Comparison of ENCODE assay signal across 18 cellular contexts in the genomic region with DNA sequence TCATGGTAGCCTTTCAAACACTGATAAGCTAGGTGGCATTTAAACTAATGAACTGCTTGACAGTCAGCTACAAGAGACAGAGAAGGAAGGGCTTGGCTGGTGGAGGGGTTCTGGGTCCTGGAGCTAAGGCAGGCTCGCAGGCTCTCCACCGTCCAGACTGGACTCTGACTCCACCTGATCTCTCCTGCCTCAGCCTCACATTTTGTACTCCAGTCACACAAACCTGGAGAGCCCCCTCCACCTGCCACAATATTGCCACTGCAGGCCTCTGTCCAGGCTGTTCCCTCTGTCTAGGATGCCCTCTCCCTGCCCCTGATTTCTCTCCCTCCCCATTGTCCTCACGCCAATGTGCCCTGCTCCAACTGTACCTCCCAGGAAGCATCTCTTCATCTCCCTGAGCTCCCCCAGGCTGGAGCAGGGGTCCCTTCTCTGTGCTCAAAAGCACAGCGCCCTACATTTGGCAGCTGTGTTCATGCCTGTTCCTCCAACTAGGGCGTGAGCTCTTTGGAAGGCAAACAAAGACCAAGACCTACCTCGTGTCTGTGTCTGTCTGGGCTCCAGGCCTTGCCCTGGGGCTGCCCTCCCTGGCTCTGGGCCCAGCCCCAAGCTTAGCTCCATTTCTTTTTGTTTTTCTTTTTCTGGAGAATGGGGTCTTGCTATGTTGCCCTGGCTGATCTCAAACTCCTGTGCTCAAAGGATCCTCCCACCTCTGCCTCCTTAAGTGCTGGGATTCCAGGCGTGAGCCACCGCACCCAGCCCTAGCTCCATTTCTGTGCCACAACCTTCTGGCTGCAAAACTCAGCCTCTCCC. TPM values are rescaled to one million over a fixed set of nuclear protein-coding genes. Genes with fewer than 3 reads are reported as not detected.
DNase-seq lines count a peak whose midpoint lies in the region; ATAC-seq, FAIRE-seq and TF ChIP-seq lines count a peak whose summit lies in the region.
"Had no signal": no experiment of that assay in that cellular context is flagged by ENCODE, and none has a peak within 500 bp of the region (broad histone marks: within the 10 kb centered on the region; RNA-seq: fewer than 3 reads in every experiment).

No MANE protein-coding gene starts in this region.

- H3K27ac Mint-ChIP-seq in neural progenitor cell: peak overlapping the region; percentile 43
- H3K27ac Mint-ChIP-seq: activated CD8-positive, alpha-beta memory T cell treated with anti-CD3 and anti-CD28 coated beads, Interleukin-2, amount 10 ng/mL, durations not matched to agents 7 days and 5 days; T-helper 1 cell treated with Interleukin-12 subunit alpha and Interleukin-12 subunit beta and Interleukin-4 antibody, amounts not matched to agents 30 μg/mL and 1 μg/mL, for 36 hours had no signal

- H3K79me2 ChIP-seq in K562 (ENCODE audit: control insufficient read depth, insufficient read depth, low read length) (no peaks in the 10 kb centered on the region), neural progenitor cell (ENCODE audit: low read depth) (no peaks in the 10 kb centered on the region)
- H3K79me2 ChIP-seq: parathyroid adenoma had no signal

- TF ChIP-seq RAD21 in K562 (CRISPR knock-in tag; conservative IDR thresholded peaks at IDR 0.05 in 1 of 2, IDR thresholded peaks at IDR 0.05 in 1 of 2): no peak

- H3K4me3 ChIP-seq in K562: no peak overlapping the region
- peak overlapping the region; percentile 65 for H3K4me3 ChIP-seq in left ventricle myocardium inferior
- no peak overlapping the region for H3K4me3 ChIP-seq in neural progenitor cell
- H3K4me3 ChIP-seq in transverse colon: no peak overlapping the region

- CTCF ChIA-PET in K562 (lab: Yijun Ruan, JAX; ENCODE audit: low intra/inter-chr PET ratio): no interaction called here

- peaks cover 23 to 77% of the 10 kb centered on the region in 2 experiments for H3K27me3 ChIP-seq in K562 (ENCODE audit: control insufficient read depth in 2 of 2, insufficient read depth in 2 of 2, low read length in 2 of 2)
- H3K27me3 ChIP-seq in left ventricle myocardium inferior (ENCODE audit: low read depth): no peaks in the 10 kb centered on the region
- H3K27me3 ChIP-seq in neural progenitor cell: no peaks in the 10 kb centered on the region
- no peaks in the 10 kb centered on the region for H3K27me3 ChIP-seq in transverse colon

- H3F3A ChIP-seq in neural progenitor cell (ENCODE audit: low read depth): no peaks in the 10 kb centered on the region

- DNase-seq in K562 (ENCODE audit: extremely low read depth in 1 of 4, low spot score in 3 of 4) (no peak), left ventricle myocardium inferior (no peak), neural progenitor cell (ENCODE audit: low spot score) (no peak), transverse colon (peak; percentile 11), occipital lobe (lab: John Stamatoyannopoulos, UW) (no peak), EL (no peak)
- no peak for DNase-seq in stimulated activated CD4-positive, alpha-beta T cell treated with anti-CD3 and anti-CD28 coated beads, Interleukin-15, amount 100 ng/mL, for 24 hours
- DNase-seq: activated CD8-positive, alpha-beta memory T cell treated with anti-CD3 and anti-CD28 coated beads, Interleukin-2, amount 10 ng/mL, durations not matched to agents 7 days and 5 days; activated effector memory CD4-positive, alpha-beta T cell treated with anti-CD3 and anti-CD28 coated beads, Interleukin-2, amount 50 U/mL, for 16 hours; NCI-H446; SHP77 treated with DMSO at 0.1 percent for 48 hours; stimulated activated naive CD8-positive, alpha-beta T cell treated with anti-CD3 and anti-CD28 coated beads, Interleukin-15, amount 100 ng/mL, for 72 hours had no signal

- H3K9me1 ChIP-seq in K562 (ENCODE audit: control insufficient read depth, insufficient read depth, low read length): no peaks in the 10 kb centered on the region

- no peak for TF ChIP-seq EP300 in K562 (IDR thresholded peaks at IDR 0.05; ENCODE audit: low read length)
- TF ChIP-seq EP300 in transverse colon (IDR thresholded peaks at IDR 0.05; ENCODE audit: low read depth): no peak

- in situ Hi-C loops in K562 (cut with MboI): no loop called here
- in situ Hi-C loops in transverse colon (cut with MboI; ENCODE audit: low pct_ligation_motif_present in 1 of 4, low pct_unique_long_range_greater_than_20kb in 1 of 4, low sequenced_read_pairs in 3 of 4): no loop called here

- H3K9ac ChIP-seq in K562 (ENCODE audit: insufficient read depth in 1 of 2, low read depth in 2 of 2, low read length in 2 of 2) (no peak overlapping the region), neural progenitor cell (no peak overlapping the region)
- H3K9ac ChIP-seq: parathyroid adenoma had no signal

- intact Hi-C loops in K562 (cut with micrococcal nuclease): no loop called here
- intact Hi-C loops in left ventricle myocardium inferior (cut with micrococcal nuclease): no loop called here
- intact Hi-C loops in transverse colon (cut with DNase I; ENCODE audit: low total_unique reads): no loop called here

- POLR2A ChIA-PET in K562 (lab: Yijun Ruan, JAX): interaction anchor here (0.7 to 1.3 kb wide), 6 partner anchors 8 to 600 kb away, joined by 3 to 5 read pairs (median 3); no protein-coding TSS in a partner anchor

- H3K27ac ChIP-seq in K562 (ENCODE audit: extremely low read depth, low read depth, low read length) (no peak overlapping the region), left ventricle myocardium inferior (replicated peaks) (peak overlapping the region; percentile 85), neural progenitor cell (no peak overlapping the region), transverse colon (peak overlapping the region; percentile 56 to 73 (median 68))
- H3K27ac ChIP-seq: parathyroid adenoma had no signal

- H3K4me1 ChIP-seq in K562 (replicated peaks in 1 of 2; ENCODE audit: control insufficient read depth in 2 of 2, insufficient read depth in 2 of 2, low read length in 2 of 2) (peaks cover 4 to 16% of the 10 kb centered on the region in 2 experiments; a peak in 4 of 5 replicates), left ventricle myocardium inferior (peaks cover 65% of the 10 kb centered on the region), neural progenitor cell (peaks cover 25% of the 10 kb centered on the region), transverse colon (peaks cover 13 to 35% (median 20%) of the 10 kb centered on the region in 4 donors)
- H3K4me1 ChIP-seq: parathyroid adenoma had no signal

- no peaks in the 10 kb centered on the region for H3K36me3 Mint-ChIP-seq in neural progenitor cell
- H3K36me3 Mint-ChIP-seq: activated CD8-positive, alpha-beta memory T cell treated with anti-CD3 and anti-CD28 coated beads, Interleukin-2, amount 10 ng/mL, durations not matched to agents 7 days and 5 days had no signal

- 9% methylated on average over 8 of the region's 8 CpGs for WGBS in K562 (ENCODE audit: insufficient coverage, low coverage, missing lambda C conversion rate)
- 69 to 100% methylated on average over 1 to 8 of the region's 8 CpGs for WGBS in transverse colon (ENCODE audit: low coverage in 1 of 2), 2 donors

- peaks cover 7% of the 10 kb centered on the region for H3K27me3 Mint-ChIP-seq in neural progenitor cell (ENCODE audit: insufficient read depth, low read depth)
- H3K27me3 Mint-ChIP-seq: activated CD8-positive, alpha-beta memory T cell treated with anti-CD3 and anti-CD28 coated beads, Interleukin-2, amount 10 ng/mL, durations not matched to agents 7 days and 5 days had no signal

- TF ChIP-seq POLR2A in K562 (conservative IDR thresholded peaks at IDR 0.05) (no peak), transverse colon (IDR thresholded peaks at IDR 0.05) (no peak)

- no peaks in the 10 kb centered on the region for H3K9me3 Mint-ChIP-seq in neural progenitor cell
- H3K9me3 Mint-ChIP-seq: stimulated activated naive CD8-positive, alpha-beta T cell treated with anti-CD3 and anti-CD28 coated beads, Interleukin-15, amount 100 ng/mL, for 72 hours; T-helper 1 cell treated with Interleukin-12 subunit alpha and Interleukin-12 subunit beta and Interleukin-4 antibody, amounts not matched to agents 30 μg/mL and 1 μg/mL, for 36 hours had no signal

- H2AFZ ChIP-seq in K562 (ENCODE audit: low read depth, low read length): no peak overlapping the region
- no peak overlapping the region for H2AFZ ChIP-seq in neural progenitor cell (replicated peaks)
- H2AFZ ChIP-seq: parathyroid adenoma had no signal

- FAIRE-seq in K562 (lab: Jason Lieb, UNC): no peak
- FAIRE-seq: D721Med, islet of Langerhans had no signal

- H4K20me1 ChIP-seq in K562 (replicated peaks; ENCODE audit: control insufficient read depth, insufficient read depth, low read length) (peaks cover 4% of the 10 kb centered on the region; the same call in 1 of the 2 replicates), neural progenitor cell (ENCODE audit: low read depth) (no peaks in the 10 kb centered on the region)

- H3K36me3 ChIP-seq in K562 (ENCODE audit: control insufficient read depth, insufficient read depth, low read length) (no peaks in the 10 kb centered on the region), left ventricle myocardium inferior (peaks cover 11% of the 10 kb centered on the region), neural progenitor cell (no peaks in the 10 kb centered on the region), transverse colon (no peaks in the 10 kb centered on the region)

- H3K4me1 Mint-ChIP-seq in neural progenitor cell: peaks cover 19% of the 10 kb centered on the region
- H3K4me1 Mint-ChIP-seq: activated CD8-positive, alpha-beta memory T cell treated with anti-CD3 and anti-CD28 coated beads, Interleukin-2, amount 10 ng/mL, durations not matched to agents 7 days and 5 days had no signal

- no peak for ATAC-seq in K562
- ATAC-seq: activated CD8-positive, alpha-beta memory T cell treated with anti-CD3 and anti-CD28 coated beads, Interleukin-2, amount 10 ng/mL, durations not matched to agents 7 days and 5 days; stimulated activated naive CD8-positive, alpha-beta T cell treated with anti-CD3 and anti-CD28 coated beads, Interleukin-15, amount 100 ng/mL, for 72 hours had no signal

- H3K4me2 ChIP-seq in K562 (ENCODE audit: insufficient read depth, low read length): no peak overlapping the region
- H3K4me2 ChIP-seq in neural progenitor cell: no peak overlapping the region

- H3K9me3 ChIP-seq in K562 (replicated peaks; ENCODE audit: control insufficient read depth, insufficient read depth, low read depth, low read length) (0 out of 2 replicates have a peak, but pooled peaks cover 2% of the 10 kb centered on the region), left ventricle myocardium inferior (replicated peaks) (no peaks in the 10 kb centered on the region), neural progenitor cell (ENCODE audit: low read depth) (no peaks in the 10 kb centered on the region), transverse colon (no peaks in the 10 kb centered on the region)

- no TSS peak for BruUV-seq in K562 (replicated peaks; lab: Mats Ljungman, UMichigan)

- TF ChIP-seq CTCF in K562 (IDR thresholded peaks at IDR 0.05 in 2 of 3, conservative IDR thresholded peaks at IDR 0.05 in 1 of 3; ENCODE audit: insufficient read depth in 2 of 3, low read depth in 1 of 3, low read length in 3 of 3) (no peak), left ventricle myocardium inferior (IDR thresholded peaks at IDR 0.05; ENCODE audit: borderline replicate concordance) (no peak), neural progenitor cell (IDR thresholded peaks at IDR 0.05) (no peak), transverse colon (IDR thresholded peaks at IDR 0.05) (no peak)

- H3K4me3 Mint-ChIP-seq in neural progenitor cell: peak overlapping the region; percentile 40
- H3K4me3 Mint-ChIP-seq: activated CD8-positive, alpha-beta memory T cell treated with anti-CD3 and anti-CD28 coated beads, Interleukin-2, amount 10 ng/mL, durations not matched to agents 7 days and 5 days; stimulated activated naive CD8-positive, alpha-beta T cell treated with anti-CD3 and anti-CD28 coated beads, Interleukin-15, amount 100 ng/mL, for 72 hours; T-helper 1 cell treated with Interleukin-12 subunit alpha and Interleukin-12 subunit beta and Interleukin-4 antibody, amounts not matched to agents 30 μg/mL and 1 μg/mL, for 36 hours had no signal

RNA-seq across cellular contexts. Expression of gene TIE1, which starts 2.9 kb away (rescaled TPM):
- 0.46 and 3.1 TPM in 2 replicates for total RNA-seq in K562 (2011; cell fraction: chromatin; rRNA removed; ENCODE audit: low replicate concordance)
- 1.6 and 4.2 TPM in 2 replicates for total RNA-seq in K562 (2011; cell fraction: nucleolus; rRNA removed)
- 0.81 and 2.3 TPM in 2 replicates for total RNA-seq in K562 (2011; cell fraction: nucleoplasm; rRNA removed)
- total RNA-seq in K562 (2014; rRNA removed) (0.14 and 0.16 TPM in 2 replicates), K562 (2014; rRNA removed; fragmentation: Illumina TruSeq; extraction: Trizol) (not detected in 2 replicates), K562 (2015; rRNA removed; fragmentation: Illumina TruSeq; extraction: Trizol) (0.04 TPM in 1 of 2 replicates, not detected in the other), K562 (2021) (0.20 and 0.31 TPM in 2 replicates), left ventricle myocardium inferior (25.1 TPM), neural progenitor cell (ENCODE audit: low replicate concordance) (0.21 and 0.25 TPM in 2 replicates), transverse colon (1 to 10 TPM; 2.4 to 7.8 (median 5.3) TPM), occipital lobe (7.0 TPM)
- polyA plus RNA-seq in K562 (2011; rRNA removed) (0.32 and 0.49 TPM in 2 replicates), K562 (2014; fragmentation: Illumina TruSeq; extraction: Trizol) (0.07 and 0.17 TPM in 2 replicates), K562 (2014; fragmentation: Nextera tagmentation; extraction: Ambion mirVana) (not detected), K562 (2014; rRNA removed) (0.08 and 0.66 TPM in 2 replicates)
- 0.09 and 1.1 TPM in 2 replicates for polyA plus RNA-seq in K562 (2011; cell fraction: cytosol; rRNA removed)
- 0.59 and 3.8 TPM in 2 replicates for polyA plus RNA-seq in K562 (2011; cell fraction: nucleus; rRNA removed)
- 0.30 and 0.54 TPM in 2 replicates for polyA plus RNA-seq in K562 (2012)
- 1.2 TPM in 1 of 2 replicates, not detected in the other for polyA minus RNA-seq in K562 (2011; rRNA and poly(A)+ RNA removed)
- polyA minus RNA-seq in K562 (2011; cell fraction: cytosol; rRNA and poly(A)+ RNA removed): 1.4 TPM in 1 of 2 replicates, not detected in the other
- 0.67 and 0.94 TPM in 2 replicates for polyA minus RNA-seq in K562 (2011; cell fraction: nucleus; rRNA and poly(A)+ RNA removed)

RNA-seq across cellular contexts. Expression of gene C1orf210, which starts 18.3 kb away (rescaled TPM):
- not detected in 2 replicates for total RNA-seq in K562 (2011; cell fraction: chromatin; rRNA removed; ENCODE audit: low replicate concordance)
- not detected in 2 replicates for total RNA-seq in K562 (2011; cell fraction: nucleolus; rRNA removed)
- total RNA-seq in K562 (2011; cell fraction: nucleoplasm; rRNA removed): not detected in 2 replicates
- total RNA-seq in K562 (2014; rRNA removed): not detected in 2 replicates
- total RNA-seq in K562 (2014; rRNA removed; fragmentation: Illumina TruSeq; extraction: Trizol): not detected in 2 replicates
- total RNA-seq in K562 (2015; rRNA removed; fragmentation: Illumina TruSeq; extraction: Trizol): not detected in 2 replicates
- not detected in 2 replicates for total RNA-seq in K562 (2021)
- not detected in 2 replicates for polyA plus RNA-seq in K562 (2011; rRNA removed)
- polyA plus RNA-seq in K562 (2011; cell fraction: cytosol; rRNA removed): not detected in 2 replicates
- not detected in 2 replicates for polyA plus RNA-seq in K562 (2011; cell fraction: nucleus; rRNA removed)
- polyA plus RNA-seq in K562 (2012): 0.06 TPM in 1 of 2 replicates, not detected in the other
- not detected in 2 replicates for polyA plus RNA-seq in K562 (2014; fragmentation: Illumina TruSeq; extraction: Trizol)
- polyA plus RNA-seq in K562 (2014; fragmentation: Nextera tagmentation; extraction: Ambion mirVana): not detected
- 0.21 TPM in 1 of 2 replicates, not detected in the other for polyA plus RNA-seq in K562 (2014; rRNA removed)
- not detected in 2 replicates for polyA minus RNA-seq in K562 (2011; rRNA and poly(A)+ RNA removed)
- polyA minus RNA-seq in K562 (2011; cell fraction: cytosol; rRNA and poly(A)+ RNA removed): not detected in 2 replicates
- polyA minus RNA-seq in K562 (2011; cell fraction: nucleus; rRNA and poly(A)+ RNA removed): not detected in 2 replicates
- total RNA-seq in left ventricle myocardium inferior: not detected
- not detected in 2 replicates for total RNA-seq in neural progenitor cell (ENCODE audit: low replicate concordance)
- total RNA-seq in transverse colon: 100 to 1,000 TPM in 1 of 4 donors, 10 to 100 TPM in 3; 43.8 to 100 (median 57.6) TPM
- total RNA-seq in occipital lobe: not detected
- total RNA-seq: activated CD8-positive, alpha-beta memory T cell treated with anti-CD3 and anti-CD28 coated beads, Interleukin-2, amount 10 ng/mL, durations not matched to agents 7 days and 5 days; cerebellum; H4 had no signal

RNA-seq across cellular contexts. Expression of gene TMEM125, which starts 33.9 kb away (rescaled TPM):
- total RNA-seq in K562 (2011; cell fraction: chromatin; rRNA removed; ENCODE audit: low replicate concordance): 0.21 and 0.30 TPM in 2 replicates
- total RNA-seq in K562 (2011; cell fraction: nucleolus; rRNA removed): 0.33 and 0.53 TPM in 2 replicates
- total RNA-seq in K562 (2011; cell fraction: nucleoplasm; rRNA removed): 0.37 and 0.76 TPM in 2 replicates
- total RNA-seq in K562 (2014; rRNA removed) (not detected in 2 replicates), K562 (2014; rRNA removed; fragmentation: Illumina TruSeq; extraction: Trizol) (not detected in 2 replicates), K562 (2015; rRNA removed; fragmentation: Illumina TruSeq; extraction: Trizol) (not detected in 2 replicates), K562 (2021) (0.45 TPM in 1 of 2 replicates, not detected in the other), left ventricle myocardium inferior (not detected), neural progenitor cell (ENCODE audit: low replicate concordance) (0.73 and 2.2 TPM in 2 replicates), transverse colon (10 to 100 TPM; 19.7 to 66.8 (median 51.2) TPM), occipital lobe (0.78 TPM)
- polyA plus RNA-seq in K562 (2011; rRNA removed) (0.08 and 0.35 TPM in 2 replicates), K562 (2014; fragmentation: Illumina TruSeq; extraction: Trizol) (0.07 TPM in 1 of 2 replicates, not detected in the other), K562 (2014; fragmentation: Nextera tagmentation; extraction: Ambion mirVana) (not detected), K562 (2014; rRNA removed) (0.67 TPM in 1 of 2 replicates, not detected in the other)
- 0.42 and 0.58 TPM in 2 replicates for polyA plus RNA-seq in K562 (2011; cell fraction: cytosol; rRNA removed)
- 1.0 and 1.2 TPM in 2 replicates for polyA plus RNA-seq in K562 (2011; cell fraction: nucleus; rRNA removed)
- polyA plus RNA-seq in K562 (2012): 0.13 and 1.1 TPM in 2 replicates
- polyA minus RNA-seq in K562 (2011; rRNA and poly(A)+ RNA removed): not detected in 2 replicates
- polyA minus RNA-seq in K562 (2011; cell fraction: cytosol; rRNA and poly(A)+ RNA removed): not detected in 2 replicates
- not detected in 2 replicates for polyA minus RNA-seq in K562 (2011; cell fraction: nucleus; rRNA and poly(A)+ RNA removed)
- total RNA-seq: activated CD8-positive, alpha-beta memory T cell treated with anti-CD3 and anti-CD28 coated beads, Interleukin-2, amount 10 ng/mL, durations not matched to agents 7 days and 5 days; H4 had no signal

RNA-seq across cellular contexts. Expression of gene MPL, which starts 33.9 kb away (rescaled TPM):
- total RNA-seq in K562 (2011; cell fraction: chromatin; rRNA removed; ENCODE audit: low replicate concordance): not detected in 2 replicates
- not detected in 2 replicates for total RNA-seq in K562 (2011; cell fraction: nucleolus; rRNA removed)
- total RNA-seq in K562 (2011; cell fraction: nucleoplasm; rRNA removed): not detected in 2 replicates
- total RNA-seq in K562 (2014; rRNA removed): not detected in 2 replicates
- not detected in 2 replicates for total RNA-seq in K562 (2014; rRNA removed; fragmentation: Illumina TruSeq; extraction: Trizol)
- not detected in 2 replicates for total RNA-seq in K562 (2015; rRNA removed; fragmentation: Illumina TruSeq; extraction: Trizol)
- not detected in 2 replicates for total RNA-seq in K562 (2021)
- polyA plus RNA-seq in K562 (2011; rRNA removed): not detected in 2 replicates
- polyA plus RNA-seq in K562 (2011; cell fraction: cytosol; rRNA removed): not detected in 2 replicates
- polyA plus RNA-seq in K562 (2011; cell fraction: nucleus; rRNA removed): not detected in 2 replicates
- polyA plus RNA-seq in K562 (2012): not detected in 2 replicates
- polyA plus RNA-seq in K562 (2014; fragmentation: Illumina TruSeq; extraction: Trizol): not detected in 2 replicates
- polyA plus RNA-seq in K562 (2014; fragmentation: Nextera tagmentation; extraction: Ambion mirVana): not detected
- polyA plus RNA-seq in K562 (2014; rRNA removed): not detected in 2 replicates
- polyA minus RNA-seq in K562 (2011; rRNA and poly(A)+ RNA removed): not detected in 2 replicates
- polyA minus RNA-seq in K562 (2011; cell fraction: cytosol; rRNA and poly(A)+ RNA removed): not detected in 2 replicates
- polyA minus RNA-seq in K562 (2011; cell fraction: nucleus; rRNA and poly(A)+ RNA removed): not detected in 2 replicates
- total RNA-seq in left ventricle myocardium inferior: 0.82 TPM
- total RNA-seq in neural progenitor cell (ENCODE audit: low replicate concordance): 0.09 TPM in 1 of 2 replicates, not detected in the other
- under 1 TPM in 1 of 4 donors, not detected in 3; 0.32 TPM for total RNA-seq in transverse colon
- total RNA-seq in occipital lobe: not detected
- total RNA-seq: activated CD8-positive, alpha-beta memory T cell treated with anti-CD3 and anti-CD28 coated beads, Interleukin-2, amount 10 ng/mL, durations not matched to agents 7 days and 5 days; cerebellum; H4 had no signal

RNA-seq across cellular contexts. Expression of gene CDC20, which starts 55.1 kb away (rescaled TPM):
- 81.3 and 180 TPM in 2 replicates for total RNA-seq in K562 (2011; cell fraction: chromatin; rRNA removed; ENCODE audit: low replicate concordance)
- 147 and 157 TPM in 2 replicates for total RNA-seq in K562 (2011; cell fraction: nucleolus; rRNA removed)
- total RNA-seq in K562 (2011; cell fraction: nucleoplasm; rRNA removed): 103 and 116 TPM in 2 replicates
- total RNA-seq in K562 (2014; rRNA removed) (183 and 244 TPM in 2 replicates), K562 (2014; rRNA removed; fragmentation: Illumina TruSeq; extraction: Trizol) (94.5 and 106 TPM in 2 replicates), K562 (2015; rRNA removed; fragmentation: Illumina TruSeq; extraction: Trizol) (121 and 131 TPM in 2 replicates), K562 (2021) (212 and 224 TPM in 2 replicates), left ventricle myocardium inferior (0.99 TPM), neural progenitor cell (ENCODE audit: low replicate concordance) (164 and 261 TPM in 2 replicates), transverse colon (10 to 100 TPM in 1 of 4 donors, 1 to 10 TPM in 2, not detected in 1; 2.9 to 38.4 (median 4.5) TPM), occipital lobe (4.2 TPM)
- polyA plus RNA-seq in K562 (2011; rRNA removed) (92.8 and 173 TPM in 2 replicates), K562 (2014; fragmentation: Illumina TruSeq; extraction: Trizol) (178 and 197 TPM in 2 replicates), K562 (2014; fragmentation: Nextera tagmentation; extraction: Ambion mirVana) (10 to 100 TPM; 45.2 to 70.6 TPM), K562 (2014; rRNA removed) (141 and 146 TPM in 2 replicates)
- 185 and 280 TPM in 2 replicates for polyA plus RNA-seq in K562 (2011; cell fraction: cytosol; rRNA removed)
- polyA plus RNA-seq in K562 (2011; cell fraction: nucleus; rRNA removed): 254 and 290 TPM in 2 replicates
- 207 and 277 TPM in 2 replicates for polyA plus RNA-seq in K562 (2012)
- polyA minus RNA-seq in K562 (2011; rRNA and poly(A)+ RNA removed): 115 and 154 TPM in 2 replicates
- polyA minus RNA-seq in K562 (2011; cell fraction: cytosol; rRNA and poly(A)+ RNA removed): 157 and 191 TPM in 2 replicates
- polyA minus RNA-seq in K562 (2011; cell fraction: nucleus; rRNA and poly(A)+ RNA removed): 40.5 and 60.9 TPM in 2 replicates

Comparison
In these comparisons a context has a peak if more than half of its experiments do, and no peak if none do; other contexts are left out.
1. H3K27ac ChIP-seq: peak in left ventricle myocardium inferior (single experiment) and transverse colon (4 of 4); none in K562 (single experiment) and neural progenitor cell (single experiment).
2. RNA of gene C1orf210, which starts 18.3 kb away (total RNA-seq): 43.8 to 100 TPM in transverse colon; not detected in left ventricle myocardium inferior (single experiment), not detected in K562, not detected in neural progenitor cell and not detected in occipital lobe (single experiment); every median in the first group is over 10 times any median in the second.